ENCODE assay signal across 21 cellular contexts in the genomic region with DNA sequence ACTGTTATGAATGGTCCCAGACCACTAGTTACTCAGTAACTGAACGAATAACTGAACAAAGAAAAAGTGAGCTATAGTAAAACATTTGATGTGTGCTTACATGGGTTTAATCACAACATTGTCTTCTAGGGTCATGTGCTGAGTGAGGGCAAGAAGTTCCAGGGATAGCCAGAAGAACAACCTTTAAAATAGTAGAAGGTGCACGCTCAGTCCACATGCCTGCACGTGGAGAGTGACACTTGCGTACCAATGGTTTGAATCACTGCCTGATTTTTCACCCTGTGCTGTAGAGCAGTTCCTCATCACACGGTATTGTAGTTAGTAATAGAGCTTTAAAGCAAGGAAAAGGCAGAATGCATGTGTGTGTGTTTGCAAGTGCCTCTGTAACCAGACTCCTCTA.
"Had no signal": no experiment of that assay in that cellular context is flagged by ENCODE, and none has a peak within 500 bp of the region (broad histone marks: within the 10 kb centered on the region; RNA-seq: fewer than 3 reads in every experiment).

No MANE protein-coding gene starts in this region.

- H3K4me3 ChIP-seq: gastrocnemius medialis, heart left ventricle, left ventricle myocardium inferior, lower lobe of right lung, prostate gland, right atrium auricular region, sigmoid colon, stomach, testis, tibial artery had no signal

- H3K27ac ChIP-seq: epithelial cell of prostate, gastrocnemius medialis, heart left ventricle, left ventricle myocardium inferior, lower lobe of right lung, prostate gland, right atrium auricular region, sigmoid colon, stomach, testis, tibial artery had no signal

- H3K4me1 ChIP-seq: gastrocnemius medialis, left ventricle myocardium inferior, lower lobe of right lung, prostate gland, right atrium auricular region, testis, tibial artery had no signal

- H3K9me3 ChIP-seq: gastrocnemius medialis, heart left ventricle, left ventricle myocardium inferior, lower lobe of right lung, prostate gland, right atrium auricular region, sigmoid colon, stomach, testis, tibial artery had no signal

- H3K27me3 ChIP-seq: gastrocnemius medialis, heart left ventricle, right atrium auricular region, sigmoid colon, stomach, testis, tibial artery had no signal

- DNase-seq: cortex of kidney; effector CD4-positive, alpha-beta T cell; gastrocnemius medialis; heart left ventricle; hippocampal formation; left colon; left ventricle myocardium inferior; lower lobe of right lung; naive thymus-derived CD8-positive, alpha-beta T cell; nephron progenitor cell; nucleus accumbens; sigmoid colon; stimulated activated CD4-positive, alpha-beta T cell treated with anti-CD3 and anti-CD28 coated beads, Interleukin-2, amount 100 ng/mL, for 24 hours; stimulated activated CD4-positive, alpha-beta T cell treated with anti-CD3 and anti-CD28 coated beads, Interleukin-4, amount 100 ng/mL, for 24 hours; stimulated activated naive CD4-positive, alpha-beta T cell treated with Interleukin-2 at 50 U/mL for 16 hours; stomach; testis; tibial artery had no signal

- H3K36me3 ChIP-seq: gastrocnemius medialis, heart left ventricle, left ventricle myocardium inferior, lower lobe of right lung, prostate gland, right atrium auricular region, sigmoid colon, stomach, tibial artery had no signal
